Comparison of ENCODE assay signal across 1 cellular context in genomic region chr20:33262658-33263065, GRCh38.
TF ChIP-seq lines count a peak whose summit lies in the region.

No MANE protein-coding gene starts in this region.

TF ChIP-seq in HepG2, 621 proteins besides CTCF, POLR2A, EP300 and RAD21 (continued from another document and continues in another):
- TF ChIP-seq STAG1 (CRISPR knock-in tag; IDR thresholded peaks at IDR 0.05) (peak; percentile 98), ZNF580 (CRISPR knock-in tag; IDR thresholded peaks at IDR 0.05; ENCODE audit: borderline replicate concordance, low read depth) (peak; percentile 76; the same call in 1 of the 2 replicates), ZNF616 (CRISPR knock-in tag; IDR thresholded peaks at IDR 0.05; ENCODE audit: low read depth) (no peak), TFDP2 (CRISPR knock-in tag; IDR thresholded peaks at IDR 0.05) (no peak), RBFOX2 (IDR thresholded peaks at IDR 0.05; ENCODE audit: low read depth, low read length) (no peak), TRAFD1 (CRISPR knock-in tag; IDR thresholded peaks at IDR 0.05; ENCODE audit: borderline replicate concordance) (no peak; the same call in 1 of the 2 replicates), IRF2 (CRISPR knock-in tag; IDR thresholded peaks at IDR 0.05) (peak; percentile 83), ZFAT (CRISPR knock-in tag; conservative IDR thresholded peaks at IDR 0.05) (no peak), YY1 (IDR thresholded peaks at IDR 0.05; ENCODE audit: insufficient read depth, insufficient replicate concordance, low read depth, low read length) (peak; percentile 45), ZNF556 (CRISPR knock-in tag; IDR thresholded peaks at IDR 0.05; ENCODE audit: borderline replicate concordance) (0 out of 2 replicates have a peak, but pooled peaks have one; percentile 62), HOXA7 (CRISPR knock-in tag; IDR thresholded peaks at IDR 0.05) (no peak), ZNF572 (CRISPR knock-in tag; IDR thresholded peaks at IDR 0.05) (no peak), ZNF841 (CRISPR knock-in tag; IDR thresholded peaks at IDR 0.05; ENCODE audit: borderline replicate concordance) (no peak), E2F1 (CRISPR knock-in tag; IDR thresholded peaks at IDR 0.05) (no peak), ZNF766 (CRISPR knock-in tag; IDR thresholded peaks at IDR 0.05; ENCODE audit: borderline replicate concordance) (no peak), ZNF704 (CRISPR knock-in tag; IDR thresholded peaks at IDR 0.05; ENCODE audit: borderline replicate concordance) (no peak), RORA (CRISPR knock-in tag; IDR thresholded peaks at IDR 0.05) (no peak), KDM4B (CRISPR knock-in tag; IDR thresholded peaks at IDR 0.05) (no peak; the same call in 1 of the 2 replicates), CEBPZ (IDR thresholded peaks at IDR 0.05; ENCODE audit: low read length) (no peak), LBX2 (CRISPR knock-in tag; IDR thresholded peaks at IDR 0.05; ENCODE audit: borderline replicate concordance) (no peak), THAP9 (CRISPR knock-in tag; IDR thresholded peaks at IDR 0.05; ENCODE audit: borderline replicate concordance) (no peak), NAIF1 (CRISPR knock-in tag; IDR thresholded peaks at IDR 0.05; ENCODE audit: borderline replicate concordance) (no peak), SNAPC2 (CRISPR knock-in tag; IDR thresholded peaks at IDR 0.05) (0 out of 2 replicates have a peak, but pooled peaks have one; percentile 45), ZMAT5 (CRISPR knock-in tag; IDR thresholded peaks at IDR 0.05; ENCODE audit: borderline replicate concordance, low read depth) (no peak), KMT2A (CRISPR knock-in tag; IDR thresholded peaks at IDR 0.05) (no peak), NFYB (CRISPR knock-in tag; IDR thresholded peaks at IDR 0.05) (no peak), ZXDC (CRISPR knock-in tag; IDR thresholded peaks at IDR 0.05) (no peak), ZNF800 (CRISPR knock-in tag; IDR thresholded peaks at IDR 0.05) (peak; percentile 37; the same call in 1 of the 2 replicates), ZNF33B (CRISPR knock-in tag; IDR thresholded peaks at IDR 0.05) (no peak), ZFP41 (CRISPR knock-in tag; IDR thresholded peaks at IDR 0.05; ENCODE audit: borderline replicate concordance) (no peak), HDAC1 (CRISPR knock-in tag; IDR thresholded peaks at IDR 0.05) (no peak), MED1 (CRISPR knock-in tag; IDR thresholded peaks at IDR 0.05) (peak; percentile 51; the same call in 1 of the 2 replicates), DRAP1 (CRISPR knock-in tag; IDR thresholded peaks at IDR 0.05) (0 out of 2 replicates have a peak, but pooled peaks have one; percentile 51), ZFP36 (IDR thresholded peaks at IDR 0.05; ENCODE audit: borderline replicate concordance, low read depth, low read length, partially characterized antibody) (no peak), FOXP1 (IDR thresholded peaks at IDR 0.05) (no peak), FOXP1 (CRISPR knock-in tag; IDR thresholded peaks at IDR 0.05) (no peak), BRD4 (CRISPR knock-in tag; IDR thresholded peaks at IDR 0.05) (no peak), MLLT10 (CRISPR knock-in tag; IDR thresholded peaks at IDR 0.05) (no peak), GATAD2A (CRISPR knock-in tag; IDR thresholded peaks at IDR 0.05) (peak; percentile 65), HMG20A (CRISPR knock-in tag; IDR thresholded peaks at IDR 0.05; ENCODE audit: borderline replicate concordance) (no peak), PLRG1 (conservative IDR thresholded peaks at IDR 0.05) (no peak), RFXAP (CRISPR knock-in tag; IDR thresholded peaks at IDR 0.05; ENCODE audit: borderline replicate concordance) (0 out of 2 replicates have a peak, but pooled peaks have one; percentile 64), ZNF788 (CRISPR knock-in tag; IDR thresholded peaks at IDR 0.05; ENCODE audit: borderline replicate concordance) (peak; percentile 22; the same call in 1 of the 2 replicates), ZNF263 (CRISPR knock-in tag; IDR thresholded peaks at IDR 0.05) (no peak), GABPA (IDR thresholded peaks at IDR 0.05; ENCODE audit: low read depth, low read length) (no peak), GABPA (CRISPR knock-in tag; IDR thresholded peaks at IDR 0.05; ENCODE audit: low read depth) (no peak), ZNF567 (CRISPR knock-in tag; IDR thresholded peaks at IDR 0.05; ENCODE audit: borderline replicate concordance) (0 out of 2 replicates have a peak, but pooled peaks have one; percentile 48), MBNL3 (CRISPR knock-in tag; conservative IDR thresholded peaks at IDR 0.05) (no peak), MTF1 (CRISPR knock-in tag; IDR thresholded peaks at IDR 0.05) (no peak)
